ENCODE assay signal across 9 cellular contexts in the genomic region with DNA sequence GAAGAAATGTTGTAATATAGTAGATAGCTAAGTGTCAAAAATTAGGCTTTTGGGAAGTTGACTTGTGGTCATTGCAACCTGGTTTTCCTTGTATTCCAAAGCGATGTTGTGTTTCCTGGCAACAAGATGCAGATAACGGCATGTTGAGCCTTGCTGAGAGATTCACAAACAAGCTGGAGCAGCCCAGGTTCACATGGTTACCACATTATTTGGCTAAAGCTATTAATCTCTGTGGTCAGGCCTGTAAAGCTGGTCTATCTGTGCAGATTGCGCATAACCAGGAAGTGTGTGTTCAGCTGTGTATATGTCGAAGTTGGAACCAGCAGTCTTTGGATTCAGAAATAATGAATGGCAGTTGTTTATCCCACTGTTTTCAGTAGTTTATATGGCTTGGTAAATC. TPM values are rescaled to one million over a fixed set of nuclear protein-coding genes. Genes with fewer than 3 reads are reported as not detected.
A peak's percentile ranks its signal among the peaks of the same experiment; 100 is the strongest.
DNase-seq lines count a peak whose midpoint lies in the region; ATAC-seq and TF ChIP-seq lines count a peak whose summit lies in the region.
"Had no signal": no experiment of that assay in that cellular context is flagged by ENCODE, and none has a peak within 500 bp of the region (broad histone marks: within the 10 kb centered on the region; RNA-seq: fewer than 3 reads in every experiment).

No MANE protein-coding gene starts in this region.

- no peak overlapping the region for H3K4me3 Mint-ChIP-seq in endodermal cell
- peak overlapping the region; percentile 55 for H3K4me3 Mint-ChIP-seq in nephron progenitor cell

- peak overlapping the region; percentile 44 for H3K9ac ChIP-seq in endodermal cell (ENCODE audit: extremely low read depth, low read length, poor library complexity, severe bottlenecking)

- H3K9me3 Mint-ChIP-seq in endodermal cell (no peaks in the 10 kb centered on the region), nephron progenitor cell (no peaks in the 10 kb centered on the region)

- peak; percentile 63 for ATAC-seq in GM21390 (IDR thresholded peaks at IDR 0.05; ENCODE audit: unreplicated experiment)
- peak; percentile 64 for ATAC-seq in HG03565 (IDR thresholded peaks at IDR 0.05; ENCODE audit: unreplicated experiment)

- H3K36me3 Mint-ChIP-seq in endodermal cell (ENCODE audit: low read depth) (peaks cover 31% of the 10 kb centered on the region), nephron progenitor cell (ENCODE audit: low read depth) (peaks cover 39% of the 10 kb centered on the region)

- H3K36me3 ChIP-seq in OCI-LY7 (ENCODE audit: insufficient read depth, low read length) (peaks cover 58% of the 10 kb centered on the region), endodermal cell (ENCODE audit: control insufficient read depth, insufficient read depth, low read length) (peaks cover 62% of the 10 kb centered on the region)

- peak overlapping the region; percentile 52 for H3K4me2 ChIP-seq in OCI-LY7 (ENCODE audit: low read length)

- H3K27ac ChIP-seq in OCI-LY7 (ENCODE audit: low read depth, low read length, poor library complexity, severe bottlenecking) (no peak overlapping the region), endodermal cell (ENCODE audit: low read depth, low read length) (no peak overlapping the region)

- H3K9me3 ChIP-seq in OCI-LY7 (ENCODE audit: low read length), result no peaks in the 10 kb centered on the region
- no peaks in the 10 kb centered on the region for H3K9me3 ChIP-seq in endodermal cell (ENCODE audit: control insufficient read depth, low read length)
- H3K9me3 ChIP-seq: adrenal gland had no signal

- H3K9me2 ChIP-seq in OCI-LY7 (ENCODE audit: insufficient read depth, low read length), result no peaks in the 10 kb centered on the region

- H3K79me2 ChIP-seq in OCI-LY7 (ENCODE audit: insufficient read depth, low read depth, low read length), result peaks cover 100% of the 10 kb centered on the region

- TF ChIP-seq CTCF in OCI-LY7 (conservative IDR thresholded peaks at IDR 0.05; ENCODE audit: low read length) (no peak), endodermal cell (conservative IDR thresholded peaks at IDR 0.05) (no peak), nephron progenitor cell (IDR thresholded peaks at IDR 0.05) (no peak)

- H2AFZ ChIP-seq in OCI-LY7 (ENCODE audit: low read length), result no peak overlapping the region

- H3K27ac Mint-ChIP-seq in endodermal cell (peak overlapping the region; percentile 89), nephron progenitor cell (peak overlapping the region; percentile 70)

- CTCF ChIA-PET in OCI-LY7 (lab: Charles Lee; ENCODE audit: unreplicated experiment), result no interaction called here

- DNase-seq in EL, result peak; percentile 72
- no peak for DNase-seq in OCI-LY7 (ENCODE audit: low spot score)
- peak; percentile 73 for DNase-seq in endodermal cell
- no peak for DNase-seq in nephron progenitor cell
- DNase-seq in posterior cingulate gyrus, result no peak
- no peak for DNase-seq in activated CD4-positive, alpha-beta T cell treated with anti-CD3 and anti-CD28 coated beads for 1 hour

- POLR2A ChIA-PET in OCI-LY7 (lab: Charles Lee), result interaction anchor here (1.0 kb wide), 1 partner anchor 29 kb away, joined by 4 read pairs; no protein-coding TSS in a partner anchor

- no peaks in the 10 kb centered on the region for H3K27me3 ChIP-seq in endodermal cell (ENCODE audit: control insufficient read depth, insufficient read depth, low read length, poor library complexity, severe bottlenecking)
- H3K27me3 ChIP-seq: adrenal gland had no signal

- intact Hi-C loops in OCI-LY7 (cut with micrococcal nuclease; ENCODE audit: unreplicated experiment), result no loop called here
- intact Hi-C loops in posterior cingulate gyrus (cut with DNase I), result no loop called here

- H3K4me1 ChIP-seq in OCI-LY7 (ENCODE audit: insufficient read depth, low read length, poor library complexity, severe bottlenecking) (peaks cover 90% of the 10 kb centered on the region), endodermal cell (ENCODE audit: control insufficient read depth, insufficient read depth, low read length) (peaks cover 27% of the 10 kb centered on the region)

- 89 to 94% methylated on average over 2 to 4 of the region's 4 CpGs for WGBS in endodermal cell (ENCODE audit: insufficient coverage in 1 of 2, insufficient read length in 1 of 2), 2 experiments

- peaks cover 73% of the 10 kb centered on the region for H3K4me1 Mint-ChIP-seq in endodermal cell
- peaks cover 76% of the 10 kb centered on the region for H3K4me1 Mint-ChIP-seq in nephron progenitor cell

- H3K27me3 Mint-ChIP-seq in endodermal cell (ENCODE audit: insufficient read depth) (no peaks in the 10 kb centered on the region), nephron progenitor cell (ENCODE audit: low read depth, poor library complexity) (no peaks in the 10 kb centered on the region)

- peaks cover 90% of the 10 kb centered on the region for H4K20me1 ChIP-seq in OCI-LY7 (ENCODE audit: insufficient read depth, low read length)

- BruUV-seq in OCI-LY7 (replicated peaks; lab: Mats Ljungman, UMichigan), result no TSS peak

- H3K4me3 ChIP-seq in OCI-LY7 (ENCODE audit: low read depth, low read length, poor library complexity, severe bottlenecking) (no peak overlapping the region), endodermal cell (ENCODE audit: low read length) (peak overlapping the region; percentile 66)
- H3K4me3 ChIP-seq: adrenal gland had no signal

RNA-seq across cellular contexts. Expression of a gene that starts 6.6 kb away (rescaled TPM):
- 9.7 and 10.0 TPM in 2 replicates for total RNA-seq in OCI-LY7 (2014; rRNA removed; shearing (Covaris generic))
- total RNA-seq in OCI-LY7 (2022) (13.4 and 14.8 TPM in 2 replicates), endodermal cell (10 to 100 TPM; 27.1 to 34.3 TPM)
- 14.8 TPM for polyA plus RNA-seq in endodermal cell (2013, experiment 1 of 2)
- polyA plus RNA-seq in endodermal cell (2013, experiment 2 of 2), result 14.7 TPM

Comparison
In these comparisons a context has a peak if more than half of its experiments do, and no peak if none do; other contexts are left out.
1. DNase-seq: peak in EL (single experiment) and endodermal cell (single experiment); none in OCI-LY7 (single experiment), nephron progenitor cell (single experiment), posterior cingulate gyrus (0 of 10) and activated CD4-positive, alpha-beta T cell treated with anti-CD3 and anti-CD28 coated beads for 1 hour (single experiment).